1 cellular context compared by ENCODE assay signal in genomic region chr10:96044686-96045085, GRCh38.
TF ChIP-seq lines count a peak whose summit lies in the region.

No MANE protein-coding gene starts in this region.

TF ChIP-seq in H1, 55 proteins besides CTCF, POLR2A, EP300 and RAD21 (continued from another document):
- no peak for TF ChIP-seq JUN (IDR thresholded peaks at IDR 0.05; ENCODE audit: low read depth, low read length)
